In genomic region chr16:2184346-2184745, GRCh38 we compare ENCODE assay signal across 24 cellular contexts.
"Had no signal": no experiment of that assay in that cellular context is flagged by ENCODE, and none has a peak within 500 bp of the region (broad histone marks: within the 10 kb centered on the region; RNA-seq: fewer than 3 reads in every experiment).

No MANE protein-coding gene starts in this region.

- H3K4me1 Mint-ChIP-seq: activated CD4-positive, alpha-beta T cell treated with anti-CD3 and anti-CD28 coated beads, Interleukin-2, amount 10 ng/mL, durations not matched to agents 24 days and 14 days; activated naive CD8-positive, alpha-beta T cell treated with anti-CD3 and anti-CD28 coated beads, Interleukin-2, amount 50 U/mL, for 24 hours had no signal

- H3K27ac ChIP-seq: ascending aorta, body of pancreas had no signal

- H3K4me3 Mint-ChIP-seq: activated B cell treated with CpG ODN at 0.5 μM for 24 hours; activated CD4-positive, alpha-beta memory T cell treated with anti-CD3 and anti-CD28 coated beads for 36 hours; activated CD4-positive, alpha-beta T cell treated with anti-CD3 and anti-CD28 coated beads, Interleukin-2, amount 10 ng/mL, durations not matched to agents 24 days and 14 days; activated naive CD8-positive, alpha-beta T cell treated with anti-CD3 and anti-CD28 coated beads, Interleukin-2, amount 50 U/mL, for 24 hours; activated T-cell treated with anti-CD3 and anti-CD28 coated beads, Interleukin-2, amount 50 U/mL, for 4 hours; T-helper 17 cell had no signal

- H3K36me3 Mint-ChIP-seq: activated CD4-positive, alpha-beta memory T cell treated with anti-CD3 and anti-CD28 coated beads for 36 hours; activated naive CD4-positive, alpha-beta T cell treated with anti-CD3 and anti-CD28 coated beads, Interleukin-2, amount 50 U/mL, for 72 hours had no signal

- H3K9me3 ChIP-seq: ascending aorta, body of pancreas had no signal

- H3K4me3 ChIP-seq: ascending aorta, body of pancreas had no signal

- H3K36me3 ChIP-seq: ascending aorta had no signal

- H3K9me3 Mint-ChIP-seq: activated B cell treated with CpG ODN at 0.5 μM for 24 hours; activated CD4-positive, alpha-beta memory T cell treated with anti-CD3 and anti-CD28 coated beads for 36 hours; activated CD4-positive, alpha-beta T cell treated with anti-CD3 and anti-CD28 coated beads, Interleukin-2, amount 10 ng/mL, durations not matched to agents 24 days and 14 days; activated naive CD4-positive, alpha-beta T cell treated with anti-CD3 and anti-CD28 coated beads, Interleukin-2, amount 50 U/mL, for 72 hours; activated naive CD8-positive, alpha-beta T cell treated with anti-CD3 and anti-CD28 coated beads, Interleukin-2, amount 50 U/mL, for 24 hours; activated T-cell treated with anti-CD3 and anti-CD28 coated beads, Interleukin-2, amount 50 U/mL, for 4 hours had no signal

- H3K27me3 ChIP-seq: ascending aorta, body of pancreas had no signal

- H3K27ac Mint-ChIP-seq: activated B cell treated with CpG ODN at 0.5 μM for 24 hours; activated CD4-positive, alpha-beta memory T cell treated with anti-CD3 and anti-CD28 coated beads for 36 hours; activated CD4-positive, alpha-beta T cell treated with anti-CD3 and anti-CD28 coated beads, Interleukin-2, amount 10 ng/mL, durations not matched to agents 24 days and 14 days; activated naive CD4-positive, alpha-beta T cell treated with anti-CD3 and anti-CD28 coated beads, Interleukin-2, amount 50 U/mL, for 72 hours; activated naive CD8-positive, alpha-beta T cell treated with anti-CD3 and anti-CD28 coated beads, Interleukin-2, amount 50 U/mL, for 24 hours; T-helper 17 cell had no signal

- H3K27me3 Mint-ChIP-seq: activated B cell treated with CpG ODN at 0.5 μM for 24 hours; activated CD4-positive, alpha-beta memory T cell treated with anti-CD3 and anti-CD28 coated beads for 36 hours; activated CD4-positive, alpha-beta T cell treated with anti-CD3 and anti-CD28 coated beads, Interleukin-2, amount 10 ng/mL, durations not matched to agents 24 days and 14 days; activated naive CD8-positive, alpha-beta T cell treated with anti-CD3 and anti-CD28 coated beads, Interleukin-2, amount 50 U/mL, for 24 hours; T-helper 17 cell had no signal

- H3K4me1 ChIP-seq: ascending aorta, body of pancreas had no signal

- ATAC-seq: activated naive CD4-positive, alpha-beta T cell treated with anti-CD3 and anti-CD28 coated beads, Interleukin-2, amount 50 U/mL, for 72 hours; activated naive CD8-positive, alpha-beta T cell treated with anti-CD3 and anti-CD28 coated beads, Interleukin-2, amount 50 U/mL, for 24 hours; activated T-cell treated with anti-CD3 and anti-CD28 coated beads, Interleukin-2, amount 50 U/mL, for 4 hours; body of pancreas; T-helper 17 cell had no signal

- DNase-seq: activated B cell treated with CpG ODN at 0.5 μM for 24 hours; activated CD4-positive, alpha-beta memory T cell treated with anti-CD3 and anti-CD28 coated beads for 36 hours; activated CD4-positive, alpha-beta T cell treated with anti-CD3 and anti-CD28 coated beads for 1 hour; activated CD4-positive, alpha-beta T cell treated with anti-CD3 and anti-CD28 coated beads, Interleukin-2, amount 10 ng/mL, durations not matched to agents 24 days and 14 days; activated CD8-positive, alpha-beta memory T cell treated with anti-CD3 and anti-CD28 coated beads for 24 hours; activated gamma-delta T cell; activated naive CD8-positive, alpha-beta T cell treated with anti-CD3 and anti-CD28 coated beads, Interleukin-2, amount 50 U/mL, for 24 hours; activated T-cell treated with anti-CD3 and anti-CD28 coated beads, Interleukin-2, amount 50 U/mL, for 4 hours; amniotic stem cell; body of pancreas; central memory CD4-positive, alpha-beta T cell; NCI-H1092 treated with DMSO at 0.1 percent for 48 hours; NCI-H1417 treated with DMSO at 0.1 percent for 48 hours; NCI-H1694 treated with DMSO at 0.1 percent for 48 hours; NCI-H2029 treated with DMSO at 0.1 percent for 48 hours; NCI-H345; NCI-H510A; NCI-H526 treated with DMSO at 0.1 percent for 48 hours; NCI-H82; SIG-M5; T-helper 17 cell; T-helper 9 cell had no signal
